ENCODE assay signal across 23 cellular contexts in genomic region chr9:75140261-75140660, GRCh38.
"Had no signal": no experiment of that assay in that cellular context is flagged by ENCODE, and none has a peak within 500 bp of the region (broad histone marks: within the 10 kb centered on the region; RNA-seq: fewer than 3 reads in every experiment).

No MANE protein-coding gene starts in this region.

- H3K4me3 Mint-ChIP-seq: activated B cell treated with CpG ODN at 0.5 μM for 24 hours; activated CD4-positive, alpha-beta T cell treated with anti-CD3 and anti-CD28 coated beads for 36 hours; activated naive CD4-positive, alpha-beta T cell treated with anti-CD3 and anti-CD28 coated beads, Interleukin-2, amount 50 U/mL, for 24 hours; activated T-cell treated with anti-CD3 and anti-CD28 coated beads, Interleukin-2, amount 50 U/mL, for 72 hours; mesothelial cell of epicardium; stimulated activated memory B cell treated with anti-CD40 and anti-IgM and Interleukin-4, amounts not matched to agents 10 μg/mL and 1 μg/mL and 100 μg/mL, for 72 hours had no signal

- H3K9me3 ChIP-seq: adrenal gland, sigmoid colon, suprapubic skin had no signal

- H3K4me3 ChIP-seq: adrenal gland, ascending aorta, left lung, sigmoid colon, smooth muscle cell, stomach, suprapubic skin, tibial nerve had no signal

- ATAC-seq: activated CD4-positive, alpha-beta T cell treated with anti-CD3 and anti-CD28 coated beads for 36 hours; activated T-cell treated with anti-CD3 and anti-CD28 coated beads, Interleukin-2, amount 50 U/mL, for 72 hours; foreskin keratinocyte; left lung; stimulated activated memory B cell treated with anti-CD40 and anti-IgM and Interleukin-4, amounts not matched to agents 10 μg/mL and 1 μg/mL and 100 μg/mL, for 72 hours had no signal

- H3K4me1 Mint-ChIP-seq: mesothelial cell of epicardium had no signal

- H3K27me3 Mint-ChIP-seq: activated B cell treated with CpG ODN at 0.5 μM for 24 hours; activated CD4-positive, alpha-beta T cell treated with anti-CD3 and anti-CD28 coated beads for 36 hours; activated naive CD4-positive, alpha-beta T cell treated with anti-CD3 and anti-CD28 coated beads, Interleukin-2, amount 50 U/mL, for 24 hours; stimulated activated memory B cell treated with anti-CD40 and anti-IgM and Interleukin-4, amounts not matched to agents 10 μg/mL and 1 μg/mL and 100 μg/mL, for 72 hours had no signal

- H3K4me2 ChIP-seq: smooth muscle cell had no signal

- H3K27ac ChIP-seq: adrenal gland, ascending aorta, brain microvascular endothelial cell, foreskin keratinocyte, sigmoid colon, stomach, suprapubic skin, tibial nerve had no signal

- DNase-seq: activated B cell treated with CpG ODN at 0.5 μM for 24 hours; activated CD4-positive, alpha-beta T cell treated with anti-CD3 and anti-CD28 coated beads for 36 hours; activated CD4-positive, alpha-beta T cell treated with anti-CD3 and anti-CD28 coated beads, Interleukin-2, amount 50 U/mL, for 4 hours; activated gamma-delta T cell; activated T-cell treated with anti-CD3 and anti-CD28 coated beads, Interleukin-2, amount 50 U/mL, for 72 hours; adrenal gland; brain microvascular endothelial cell; central memory CD4-positive, alpha-beta T cell; effector memory CD4-positive, alpha-beta T cell; foreskin keratinocyte; kidney; left lung; posterior cingulate gyrus; sigmoid colon; stimulated activated CD4-positive, alpha-beta T cell treated with anti-CD3 and anti-CD28 coated beads, Interleukin-15, amount 100 ng/mL, for 24 hours; stomach had no signal

- H3K27ac Mint-ChIP-seq: activated B cell treated with CpG ODN at 0.5 μM for 24 hours; activated T-cell treated with anti-CD3 and anti-CD28 coated beads, Interleukin-2, amount 50 U/mL, for 72 hours; mesothelial cell of epicardium; stimulated activated memory B cell treated with anti-CD40 and anti-IgM and Interleukin-4, amounts not matched to agents 10 μg/mL and 1 μg/mL and 100 μg/mL, for 72 hours had no signal

- H3K4me1 ChIP-seq: adrenal gland, ascending aorta, foreskin keratinocyte, sigmoid colon, suprapubic skin, tibial nerve had no signal

- H3K27me3 ChIP-seq: adrenal gland, ascending aorta, brain microvascular endothelial cell, foreskin keratinocyte, left lung, sigmoid colon, stomach, suprapubic skin, tibial nerve had no signal
